18 cellular contexts compared by ENCODE assay signal in the genomic region with DNA sequence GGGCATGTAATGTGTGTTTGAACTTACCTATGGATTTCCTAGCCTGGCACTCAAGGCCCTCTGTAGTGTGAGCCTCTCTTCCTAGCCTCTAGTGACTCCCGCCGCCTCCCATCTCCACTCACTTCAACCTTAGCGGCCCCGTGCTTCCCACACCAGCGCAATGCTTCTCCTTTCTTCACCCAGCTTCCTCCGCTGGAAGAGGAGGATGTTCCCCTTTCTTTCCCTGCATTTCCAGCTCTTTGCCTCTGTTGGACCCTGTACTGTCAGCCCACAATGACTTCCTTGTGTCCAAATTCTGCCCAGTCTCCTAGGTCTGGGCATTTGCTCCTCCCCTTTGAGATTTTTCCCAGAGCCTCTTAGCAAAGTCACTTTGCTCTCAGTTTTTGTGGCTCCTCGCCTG.
"Had no signal": no experiment of that assay in that cellular context is flagged by ENCODE, and none has a peak within 500 bp of the region (broad histone marks: within the 10 kb centered on the region; RNA-seq: fewer than 3 reads in every experiment).

No MANE protein-coding gene starts in this region.

- H3K27me3 ChIP-seq: brain microvascular endothelial cell, esophagus muscularis mucosa had no signal

- DNase-seq: activated CD4-positive, alpha-beta T cell treated with anti-CD3 and anti-CD28 coated beads for 48 hours; activated CD4-positive, CD25-positive, alpha-beta regulatory T cell; activated CD8-positive, alpha-beta T cell treated with anti-CD3 and anti-CD28 coated beads, Interleukin-2, amount 10 ng/mL, durations not matched to agents 7 days and 5 days; activated gamma-delta T cell; brain microvascular endothelial cell; caudate nucleus; dermis blood vessel endothelial cell; effector CD8-positive, alpha-beta T cell; head of caudate nucleus; nephron progenitor cell; occipital lobe; stimulated activated CD4-positive, alpha-beta T cell treated with anti-CD3 and anti-CD28 coated beads, Interleukin-4, amount 100 ng/mL, for 1 hour; stimulated activated naive CD4-positive, alpha-beta T cell had no signal

- H3K4me3 Mint-ChIP-seq: activated CD8-positive, alpha-beta T cell treated with anti-CD3 and anti-CD28 coated beads, Interleukin-2, amount 10 ng/mL, durations not matched to agents 7 days and 5 days; activated T-helper 1 cell treated with anti-CD3 and anti-CD28 coated beads, Interleukin-12 subunit alpha, Interleukin-12 subunit beta, Interleukin-2, Interleukin-4 antibody, amounts not matched to agents 30 ng/mL and 10 ng/mL and 1 ng/mL, durations not matched to agents 14 hours and 24 hours and 36 hours; memory B cell; nephron progenitor cell; T-helper 1 cell treated with Interleukin-12 subunit alpha and Interleukin-12 subunit beta and Interleukin-4 antibody, amounts not matched to agents 30 μg/mL and 1 μg/mL, for 36 hours had no signal

- H3K9me3 Mint-ChIP-seq: activated naive CD4-positive, alpha-beta T cell treated with anti-CD3 and anti-CD28 coated beads, Interleukin-2, amount 50 U/mL, for 72 hours; activated T-helper 1 cell treated with anti-CD3 and anti-CD28 coated beads, Interleukin-12 subunit alpha, Interleukin-12 subunit beta, Interleukin-2, Interleukin-4 antibody, amounts not matched to agents 30 ng/mL and 10 ng/mL and 1 ng/mL, durations not matched to agents 14 hours and 24 hours and 36 hours; memory B cell; nephron progenitor cell; T-helper 1 cell treated with Interleukin-12 subunit alpha and Interleukin-12 subunit beta and Interleukin-4 antibody, amounts not matched to agents 30 μg/mL and 1 μg/mL, for 36 hours had no signal

- H3K36me3 ChIP-seq: brain microvascular endothelial cell, esophagus muscularis mucosa had no signal

- H3K27ac ChIP-seq: brain microvascular endothelial cell, esophagus muscularis mucosa had no signal

- H3K36me3 Mint-ChIP-seq: activated naive CD4-positive, alpha-beta T cell treated with anti-CD3 and anti-CD28 coated beads, Interleukin-2, amount 50 U/mL, for 72 hours; memory B cell had no signal

- H3K27me3 Mint-ChIP-seq: memory B cell had no signal

- H3K27ac Mint-ChIP-seq: activated CD8-positive, alpha-beta T cell treated with anti-CD3 and anti-CD28 coated beads, Interleukin-2, amount 10 ng/mL, durations not matched to agents 7 days and 5 days; activated naive CD4-positive, alpha-beta T cell treated with anti-CD3 and anti-CD28 coated beads, Interleukin-2, amount 50 U/mL, for 72 hours; activated T-helper 1 cell treated with anti-CD3 and anti-CD28 coated beads, Interleukin-12 subunit alpha, Interleukin-12 subunit beta, Interleukin-2, Interleukin-4 antibody, amounts not matched to agents 30 ng/mL and 10 ng/mL and 1 ng/mL, durations not matched to agents 14 hours and 24 hours and 36 hours; memory B cell; nephron progenitor cell; T-helper 1 cell treated with Interleukin-12 subunit alpha and Interleukin-12 subunit beta and Interleukin-4 antibody, amounts not matched to agents 30 μg/mL and 1 μg/mL, for 36 hours had no signal

- H3K4me3 ChIP-seq: esophagus muscularis mucosa had no signal

- ATAC-seq: activated CD8-positive, alpha-beta T cell treated with anti-CD3 and anti-CD28 coated beads, Interleukin-2, amount 10 ng/mL, durations not matched to agents 7 days and 5 days; activated naive CD4-positive, alpha-beta T cell treated with anti-CD3 and anti-CD28 coated beads, Interleukin-2, amount 50 U/mL, for 72 hours had no signal

- H3K9me3 ChIP-seq: esophagus muscularis mucosa had no signal
